ENCODE assay signal across 9 cellular contexts in the genomic region with DNA sequence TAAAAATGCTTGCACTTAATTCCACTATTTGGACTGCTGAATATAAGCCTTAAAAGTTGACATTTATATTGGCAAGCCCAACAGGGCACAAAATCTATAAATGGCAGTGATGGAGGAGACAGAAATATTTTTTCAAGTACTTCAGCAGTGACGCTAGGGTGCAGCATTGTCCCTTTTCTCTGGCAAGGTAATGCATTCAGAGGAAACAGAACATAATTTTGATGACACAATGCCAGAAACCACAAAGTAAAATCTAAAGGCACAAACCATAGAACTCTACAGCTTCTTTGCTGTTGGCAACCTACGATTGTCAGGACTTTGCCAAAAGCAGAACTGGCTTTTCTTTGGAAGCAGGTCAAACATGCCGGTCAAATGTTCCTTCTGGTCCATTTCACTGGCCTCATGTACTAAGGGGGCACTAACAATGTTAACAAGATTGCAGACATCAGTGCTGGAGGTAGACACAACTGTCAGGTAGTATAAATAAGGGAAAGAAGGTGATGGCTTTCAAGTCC. TPM values are rescaled to one million over a fixed set of nuclear protein-coding genes. Genes with fewer than 3 reads are reported as not detected.
DNase-seq lines count a peak whose midpoint lies in the region; ATAC-seq and TF ChIP-seq lines count a peak whose summit lies in the region.
"Had no signal": no experiment of that assay in that cellular context is flagged by ENCODE, and none has a peak within 500 bp of the region (broad histone marks: within the 10 kb centered on the region; RNA-seq: fewer than 3 reads in every experiment).

No MANE protein-coding gene starts in this region.

- no peak overlapping the region for H3K9ac ChIP-seq in GM23248
- no peak overlapping the region for H3K9ac ChIP-seq in trophoblast cell (ENCODE audit: low read length)

- CTCF ChIA-PET in activated naive CD4-positive, alpha-beta T cell treated with anti-CD3 and anti-CD28 coated beads for 36 hours (lab: Charles Lee), result interaction anchor here (0.7 to 4.9 kb wide), 25 partner anchors 8 to 415 kb away, joined by 3 to 38 read pairs (median 4); partner anchors contain the start of genes FAM133B, PEX1 and RBM48

- no peak overlapping the region for H3K4me3 ChIP-seq in GM23248
- no peak overlapping the region for H3K4me3 ChIP-seq in gastroesophageal sphincter
- H3K4me3 ChIP-seq in trophoblast cell (ENCODE audit: low read depth, low read length), result no peak overlapping the region
- no peak overlapping the region for H3K4me3 ChIP-seq in upper lobe of left lung
- H3K4me3 ChIP-seq: skin epidermis had no signal

- H3K9me2 ChIP-seq in GM23248 (ENCODE audit: insufficient read depth), result no peaks in the 10 kb centered on the region

- no peak overlapping the region for H3K23ac ChIP-seq in trophoblast cell (ENCODE audit: low read length)

- no peak overlapping the region for H2BK120ac ChIP-seq in trophoblast cell (ENCODE audit: insufficient read depth, low read length, poor library complexity)

- H3K79me2 ChIP-seq in GM23248 (ENCODE audit: insufficient read depth), result peaks cover 73% of the 10 kb centered on the region
- no peaks in the 10 kb centered on the region for H3K79me2 ChIP-seq in trophoblast cell (ENCODE audit: control insufficient read depth, insufficient read depth, low read length, poor library complexity)

- peaks cover 30% of the 10 kb centered on the region; the same call in 1 of the 2 replicates for H3F3A ChIP-seq in GM23248 (ENCODE audit: insufficient read depth)

- WGBS in GM23248 (ENCODE audit: low coverage in 1 of 2, low lambda C conversion rate in 2 of 2, missing lambda C conversion rate in 2 of 2), 2 experiments, result 23 to 28% methylated on average over 3 of the region's 3 CpGs
- WGBS in gastroesophageal sphincter (ENCODE audit: low coverage in 1 of 2), 2 donors, result 6 to 20% methylated on average over 2 to 3 of the region's 3 CpGs
- WGBS in trophoblast cell (ENCODE audit: extremely low coverage, insufficient coverage, insufficient read length), result no CpG with 5 or more reads among the region's 3 CpGs
- 10 to 17% methylated on average over 3 of the region's 3 CpGs for WGBS in upper lobe of left lung, 2 donors

- H3K4me1 Mint-ChIP-seq in activated naive CD4-positive, alpha-beta T cell treated with anti-CD3 and anti-CD28 coated beads for 36 hours (ENCODE audit: low read depth), result peaks cover 46% of the 10 kb centered on the region

- H3K27me3 ChIP-seq in GM23248 (replicated peaks; ENCODE audit: insufficient read depth) (no peaks in the 10 kb centered on the region), gastroesophageal sphincter (no peaks in the 10 kb centered on the region), trophoblast cell (ENCODE audit: insufficient read depth, low read length) (no peaks in the 10 kb centered on the region), upper lobe of left lung (no peaks in the 10 kb centered on the region)

- H3K79me1 ChIP-seq in trophoblast cell (ENCODE audit: low read length), result no peaks in the 10 kb centered on the region

- H4K8ac ChIP-seq in trophoblast cell (ENCODE audit: low read depth, low read length), result no peak overlapping the region

- no peak overlapping the region for H2BK12ac ChIP-seq in trophoblast cell (ENCODE audit: low read length)

- H3K9me3 Mint-ChIP-seq in activated naive CD4-positive, alpha-beta T cell treated with anti-CD3 and anti-CD28 coated beads for 36 hours, result no peaks in the 10 kb centered on the region

- H3K36me3 ChIP-seq in GM23248 (ENCODE audit: low read depth) (peaks cover 20% of the 10 kb centered on the region; the same call in 1 of the 2 replicates), gastroesophageal sphincter (peaks cover 0 to 21% of the 10 kb centered on the region in 2 donors), trophoblast cell (ENCODE audit: control insufficient read depth in 1 of 2, insufficient read depth in 2 of 2, low read length in 2 of 2) (peaks cover 9 to 20% of the 10 kb centered on the region in 2 experiments), upper lobe of left lung (peaks cover 0 to 18% (median 4%) of the 10 kb centered on the region in 4 donors)

- no peak overlapping the region for H3K14ac ChIP-seq in trophoblast cell (ENCODE audit: low read length)

- TF ChIP-seq EP300 in gastroesophageal sphincter (IDR thresholded peaks at IDR 0.05) (no peak), upper lobe of left lung (IDR thresholded peaks at IDR 0.05) (no peak)

- no peak overlapping the region for H3K18ac ChIP-seq in trophoblast cell (ENCODE audit: low read length)

- H3K4ac ChIP-seq in trophoblast cell (ENCODE audit: low read depth, low read length), result no peak overlapping the region

- H3K9me3 ChIP-seq in GM23248 (ENCODE audit: low read depth) (no peaks in the 10 kb centered on the region), gastroesophageal sphincter (no peaks in the 10 kb centered on the region), trophoblast cell (ENCODE audit: insufficient read depth, low read depth, low read length) (no peaks in the 10 kb centered on the region), upper lobe of left lung (no peaks in the 10 kb centered on the region)

- peaks cover 46% of the 10 kb centered on the region for H3K36me3 Mint-ChIP-seq in activated naive CD4-positive, alpha-beta T cell treated with anti-CD3 and anti-CD28 coated beads for 36 hours (ENCODE audit: low read depth)

- ATAC-seq in gastroesophageal sphincter, result peak; percentile 81
- peak; percentile 86 to 93 for ATAC-seq in upper lobe of left lung (ENCODE audit: low FRiP score in 2 of 2)

- TF ChIP-seq CTCF in gastroesophageal sphincter (IDR thresholded peaks at IDR 0.05) (peak; percentile 63 to 93 (median 84)), upper lobe of left lung (IDR thresholded peaks at IDR 0.05) (peak; percentile 53 to 86 (median 77))

- H3K4me2 ChIP-seq in GM23248 (ENCODE audit: unreplicated experiment) (peak overlapping the region; percentile 29), trophoblast cell (ENCODE audit: low read length) (no peak overlapping the region)

- no peaks in the 10 kb centered on the region for H4K20me1 ChIP-seq in GM23248 (ENCODE audit: insufficient read depth)

- H3K4me3 Mint-ChIP-seq in activated naive CD4-positive, alpha-beta T cell treated with anti-CD3 and anti-CD28 coated beads for 36 hours, result peak overlapping the region; percentile 4

- peak overlapping the region; percentile 80 for H3K27ac Mint-ChIP-seq in activated naive CD4-positive, alpha-beta T cell treated with anti-CD3 and anti-CD28 coated beads for 36 hours

- intact Hi-C loops in activated naive CD4-positive, alpha-beta T cell treated with anti-CD3 and anti-CD28 coated beads for 36 hours (cut with micrococcal nuclease), result loop anchor here (1.0 to 2.0 kb wide), 9 partner anchors 64 to 607 kb away; no protein-coding TSS in a partner anchor

- DNase-seq in EL, result peak; percentile 92
- DNase-seq in GM23248, result peak; percentile 89
- DNase-seq in M059J (ENCODE audit: low read depth), result peak; percentile 95
- peak; percentile 88 for DNase-seq in SK-MEL-5 (ENCODE audit: low read depth, low spot score)
- DNase-seq in activated naive CD4-positive, alpha-beta T cell treated with anti-CD3 and anti-CD28 coated beads for 36 hours, result peak; percentile 93
- peak; percentile 49 to 77 for DNase-seq in trophoblast cell
- DNase-seq in upper lobe of left lung, result peak in 1 of 2 donors; percentile 47

- H2BK5ac ChIP-seq in trophoblast cell (ENCODE audit: low read depth, low read length, poor library complexity), result no peak overlapping the region

- H4K91ac ChIP-seq in trophoblast cell (ENCODE audit: low read depth, low read length), result no peak overlapping the region

- in situ Hi-C loops in GM23248 (cut with MboI), result loop anchor here (5.0 to 10.0 kb wide), 2 partner anchors 214 to 436 kb away; partner anchors contain the start of gene CDK6
- in situ Hi-C loops in SK-MEL-5 (cut with HindIII; ENCODE audit: low pct_unique_long_range_greater_than_20kb, low sequenced_read_pairs), result no loop called here

- H2AK5ac ChIP-seq in trophoblast cell (ENCODE audit: low read length), result no peak overlapping the region

- peaks cover 25% of the 10 kb centered on the region for H3K4me1 ChIP-seq in GM23248 (ENCODE audit: insufficient read depth)
- H3K4me1 ChIP-seq in gastroesophageal sphincter, result peaks cover 0 to 34% (median 5%) of the 10 kb centered on the region in 3 donors
- H3K4me1 ChIP-seq in trophoblast cell (ENCODE audit: control insufficient read depth in 1 of 2, insufficient read depth in 2 of 2, low read length in 2 of 2), result no peaks in the 10 kb centered on the region
- H3K4me1 ChIP-seq in upper lobe of left lung, result peaks cover 6 to 17% (median 11%) of the 10 kb centered on the region in 4 donors

- no peak overlapping the region for H4K12ac ChIP-seq in trophoblast cell (ENCODE audit: low read depth, low read length)

- TF ChIP-seq POLR2A in gastroesophageal sphincter (IDR thresholded peaks at IDR 0.05) (no peak), upper lobe of left lung (IDR thresholded peaks at IDR 0.05) (no peak)

- no peak overlapping the region for H2AFZ ChIP-seq in GM23248
- H2AFZ ChIP-seq in trophoblast cell (ENCODE audit: insufficient read depth, low read length, poor library complexity), result no peak overlapping the region

- H3K27ac ChIP-seq in GM23248, result peak overlapping the region; percentile 7; the same call in 1 of the 2 replicates
- H3K27ac ChIP-seq in gastroesophageal sphincter, result peak overlapping the region; percentile 48 to 72 (median 66)
- no peak overlapping the region for H3K27ac ChIP-seq in trophoblast cell (ENCODE audit: low read depth, low read length)
- peak overlapping the region in 3 of 4 donors; percentile 50 to 55 (median 55) for H3K27ac ChIP-seq in upper lobe of left lung

- H3K27me3 Mint-ChIP-seq in activated naive CD4-positive, alpha-beta T cell treated with anti-CD3 and anti-CD28 coated beads for 36 hours (ENCODE audit: low read depth), result no peaks in the 10 kb centered on the region

RNA-seq across cellular contexts. Expression of gene FAM133B, which starts 30.9 kb away (rescaled TPM):
- 17.1 and 18.2 TPM in 2 replicates for total RNA-seq in GM23248 (2014; rRNA removed; shearing (Covaris generic))
- 22.6 and 23.0 TPM in 2 replicates for polyA plus RNA-seq in GM23248 (2016; fragmentation: Nextera tagmentation; extraction: Ambion mirVana)
- 14.1 and 20.5 TPM in 2 replicates for total RNA-seq in M059J (2014; rRNA removed; shearing (Covaris generic))
- 23.0 and 23.6 TPM in 2 replicates for total RNA-seq in SK-MEL-5 (2014; rRNA removed; shearing (Covaris generic))
- polyA plus RNA-seq in SK-MEL-5 (2015; cell fraction: cytosol; rRNA removed), result 15.1 and 16.5 TPM in 2 replicates
- polyA plus RNA-seq in SK-MEL-5 (2015; cell fraction: nucleus; rRNA removed), result 105 and 121 TPM in 2 replicates
- 10 to 100 TPM; 21.6 to 25.3 TPM for total RNA-seq in activated naive CD4-positive, alpha-beta T cell treated with anti-CD3 and anti-CD28 coated beads for 36 hours
- 10 to 100 TPM; 16.4 to 27.9 (median 26.9) TPM for total RNA-seq in gastroesophageal sphincter
- 30.9 and 34.0 TPM in 2 replicates for polyA plus RNA-seq in trophoblast cell (2013)
- 10 to 100 TPM; 10.1 to 42.5 (median 19.8) TPM for total RNA-seq in upper lobe of left lung
